1 cellular context compared by ENCODE assay signal in the genomic region with DNA sequence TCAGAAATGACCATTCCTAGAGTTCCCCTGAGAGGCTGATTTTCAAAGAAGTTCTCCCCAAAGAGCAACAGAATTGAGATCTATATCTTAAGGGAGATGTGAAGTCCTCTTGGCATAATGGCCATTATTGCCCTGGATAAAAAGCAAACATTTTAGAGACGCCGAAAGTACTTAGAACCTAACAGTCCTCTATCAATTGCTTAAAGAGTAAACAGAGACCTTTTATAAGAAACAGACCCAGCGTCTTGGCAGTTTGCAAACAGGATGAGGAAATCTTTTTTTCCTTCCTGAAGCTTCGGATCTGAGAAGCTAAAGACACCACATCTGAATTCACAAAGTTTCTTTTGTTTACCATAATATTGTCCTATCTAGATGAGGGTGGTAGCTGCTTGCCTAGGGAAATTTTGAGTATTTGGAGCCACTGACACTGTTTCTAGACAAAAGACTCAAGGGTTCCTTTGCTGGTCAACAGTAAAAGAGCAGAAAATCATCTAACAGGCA.
TF ChIP-seq lines count a peak whose summit lies in the region.

No MANE protein-coding gene starts in this region.

TF ChIP-seq in HepG2, 621 proteins besides CTCF, POLR2A, EP300 and RAD21:
- TF ChIP-seq ZNF83 (CRISPR knock-in tag; IDR thresholded peaks at IDR 0.05; ENCODE audit: borderline replicate concordance) (no peak), NFE2 (CRISPR knock-in tag; IDR thresholded peaks at IDR 0.05) (no peak), GATAD1 (CRISPR knock-in tag; IDR thresholded peaks at IDR 0.05) (no peak), MAZ (IDR thresholded peaks at IDR 0.05; ENCODE audit: borderline replicate concordance, low read depth, low read length) (no peak), MAZ (CRISPR knock-in tag; IDR thresholded peaks at IDR 0.05; ENCODE audit: low read depth) (no peak), TEAD3 (CRISPR knock-in tag; optimal IDR thresholded peaks at IDR 0.05; ENCODE audit: borderline replicate concordance) (no peak), CENPT (CRISPR knock-in tag; IDR thresholded peaks at IDR 0.05; ENCODE audit: low read depth) (no peak), POLR2G (IDR thresholded peaks at IDR 0.05; ENCODE audit: low read depth, low read length) (no peak), ZNF333 (CRISPR knock-in tag; IDR thresholded peaks at IDR 0.05; ENCODE audit: borderline replicate concordance) (no peak), HOXD1 (CRISPR knock-in tag; IDR thresholded peaks at IDR 0.05) (no peak), ZNF670 (CRISPR knock-in tag; IDR thresholded peaks at IDR 0.05; ENCODE audit: borderline replicate concordance) (no peak), ZNF629 (CRISPR knock-in tag; conservative IDR thresholded peaks at IDR 0.05) (no peak), ZNF460 (CRISPR knock-in tag; IDR thresholded peaks at IDR 0.05; ENCODE audit: borderline replicate concordance) (no peak), ISL2 (CRISPR knock-in tag; IDR thresholded peaks at IDR 0.05) (no peak), SMAD9 (CRISPR knock-in tag; IDR thresholded peaks at IDR 0.05) (no peak)
- TF ChIP-seq, protein P1, sequence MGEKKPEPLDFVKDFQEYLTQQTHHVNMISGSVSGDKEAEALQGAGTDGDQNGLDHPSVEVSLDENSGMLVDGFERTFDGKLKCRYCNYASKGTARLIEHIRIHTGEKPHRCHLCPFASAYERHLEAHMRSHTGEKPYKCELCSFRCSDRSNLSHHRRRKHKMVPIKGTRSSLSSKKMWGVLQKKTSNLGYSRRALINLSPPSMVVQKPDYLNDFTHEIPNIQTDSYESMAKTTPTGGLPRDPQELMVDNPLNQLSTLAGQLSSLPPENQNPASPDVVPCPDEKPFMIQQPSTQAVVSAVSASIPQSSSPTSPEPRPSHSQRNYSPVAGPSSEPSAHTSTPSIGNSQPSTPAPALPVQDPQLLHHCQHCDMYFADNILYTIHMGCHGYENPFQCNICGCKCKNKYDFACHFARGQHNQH (CRISPR knock-in tag; IDR thresholded peaks at IDR 0.05) = no peak
